Comparison of ENCODE assay signal across 33 cellular contexts in the genomic region with DNA sequence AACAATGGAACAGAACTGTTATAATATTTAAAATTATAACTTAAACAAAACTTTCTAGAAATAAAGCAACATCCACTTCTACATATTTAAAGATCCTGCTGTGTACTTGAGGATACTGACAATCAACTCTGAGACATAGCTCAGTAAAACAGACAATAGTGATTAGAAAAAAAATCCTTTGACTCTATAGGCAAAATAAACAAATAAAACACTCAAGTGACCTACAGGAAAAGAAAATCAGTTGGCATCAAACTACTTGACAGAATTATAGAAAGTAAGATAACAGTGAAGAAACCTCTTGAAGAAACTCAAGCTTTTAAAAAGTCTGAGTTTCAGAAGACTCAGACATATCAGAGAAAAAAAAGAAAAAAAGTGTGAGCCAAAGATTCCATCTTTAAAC.
"Had no signal": no experiment of that assay in that cellular context is flagged by ENCODE, and none has a peak within 500 bp of the region (broad histone marks: within the 10 kb centered on the region; RNA-seq: fewer than 3 reads in every experiment).

No MANE protein-coding gene starts in this region.

- H3K4me2 ChIP-seq: neural progenitor cell had no signal

- H3K9me3 Mint-ChIP-seq: immature natural killer cell; natural killer cell; stimulated activated memory B cell treated with anti-CD40 and anti-IgM and Interleukin-4, amounts not matched to agents 10 μg/mL and 1 μg/mL and 100 μg/mL, for 72 hours; stimulated activated naive CD8-positive, alpha-beta T cell treated with anti-CD3 and anti-CD28 coated beads, Interleukin-15, amount 100 ng/mL, for 72 hours had no signal

- H3K9me3 ChIP-seq: left lung, lower lobe of right lung, neutrophil, ovary, prostate gland, sigmoid colon, spleen, tibial nerve, uterus had no signal

- H3K27me3 ChIP-seq: left lung, neural progenitor cell, ovary, sigmoid colon, spleen, tibial nerve, uterus had no signal

- H3K27me3 Mint-ChIP-seq: naive B cell; stimulated activated memory B cell treated with anti-CD40 and anti-IgM and Interleukin-4, amounts not matched to agents 10 μg/mL and 1 μg/mL and 100 μg/mL, for 72 hours; stimulated activated naive CD8-positive, alpha-beta T cell treated with anti-CD3 and anti-CD28 coated beads, Interleukin-15, amount 100 ng/mL, for 72 hours; type B pancreatic cell had no signal

- H3K36me3 ChIP-seq: left lung, lower lobe of right lung, neural progenitor cell, neutrophil, ovary, prostate gland, sigmoid colon, spleen, tibial nerve, uterus had no signal

- H3K4me3 ChIP-seq: left lung, lower lobe of right lung, neural progenitor cell, ovary, prostate gland, sigmoid colon, spleen, tibial nerve, uterus had no signal

- H3K27ac ChIP-seq: left lung, lower lobe of right lung, neural progenitor cell, neutrophil, ovary, prostate gland, sigmoid colon, spleen, tibial nerve, uterus had no signal

- H3K4me1 ChIP-seq: left lung, lower lobe of right lung, neural progenitor cell, prostate gland, sigmoid colon, spleen, tibial nerve, uterus had no signal

- ATAC-seq: left lung; lower lobe of right lung; natural killer cell; right cardiac atrium; stimulated activated memory B cell treated with anti-CD40 and anti-IgM and Interleukin-4, amounts not matched to agents 10 μg/mL and 1 μg/mL and 100 μg/mL, for 72 hours; stimulated activated naive CD8-positive, alpha-beta T cell treated with anti-CD3 and anti-CD28 coated beads, Interleukin-15, amount 100 ng/mL, for 72 hours had no signal

- H3K9ac ChIP-seq: neural progenitor cell had no signal

- DNase-seq: hippocampal formation; immature natural killer cell; kidney; left colon; left lung; lower lobe of right lung; mammary epithelial cell; mesenchymal stem cell; naive B cell; natural killer cell; nephron progenitor cell; occipital lobe; ovary; posterior cingulate gyrus; retina; sigmoid colon; small intestine; spleen; stimulated activated CD4-positive, alpha-beta T cell treated with anti-CD3 and anti-CD28 coated beads, Interleukin-2, amount 100 ng/mL, for 48 hours; stimulated activated CD4-positive, alpha-beta T cell treated with anti-CD3 and anti-CD28 coated beads, Interleukin-4, amount 100 ng/mL, for 4 hours; stimulated activated CD8-positive, alpha-beta memory T cell treated with anti-CD3 and anti-CD28 coated beads, Interleukin-4, amount 100 ng/mL, for 48 hours; stimulated activated naive CD4-positive, alpha-beta T cell treated with Interleukin-2 at 50 U/mL for 16 hours; stimulated activated naive CD8-positive, alpha-beta T cell treated with anti-CD3 and anti-CD28 coated beads, Interleukin-15, amount 100 ng/mL, for 72 hours; substantia nigra; uterus had no signal

- H3K4me1 Mint-ChIP-seq: nephron progenitor cell, neural progenitor cell had no signal

- FAIRE-seq: islet of Langerhans, kidney, small intestine had no signal

- H3K4me3 Mint-ChIP-seq: immature natural killer cell; natural killer cell; nephron progenitor cell; neural progenitor cell; stimulated activated memory B cell treated with anti-CD40 and anti-IgM and Interleukin-4, amounts not matched to agents 10 μg/mL and 1 μg/mL and 100 μg/mL, for 72 hours; stimulated activated naive CD8-positive, alpha-beta T cell treated with anti-CD3 and anti-CD28 coated beads, Interleukin-15, amount 100 ng/mL, for 72 hours; type B pancreatic cell had no signal

- H3K27ac Mint-ChIP-seq: immature natural killer cell; naive B cell; natural killer cell; nephron progenitor cell; neural progenitor cell; stimulated activated memory B cell treated with anti-CD40 and anti-IgM and Interleukin-4, amounts not matched to agents 10 μg/mL and 1 μg/mL and 100 μg/mL, for 72 hours; stimulated activated naive CD8-positive, alpha-beta T cell treated with anti-CD3 and anti-CD28 coated beads, Interleukin-15, amount 100 ng/mL, for 72 hours; type B pancreatic cell had no signal

- H3K36me3 Mint-ChIP-seq: immature natural killer cell; naive B cell; natural killer cell; neural progenitor cell; stimulated activated memory B cell treated with anti-CD40 and anti-IgM and Interleukin-4, amounts not matched to agents 10 μg/mL and 1 μg/mL and 100 μg/mL, for 72 hours; type B pancreatic cell had no signal

- H2AFZ ChIP-seq: neural progenitor cell had no signal
